ENCODE assay signal across 22 cellular contexts in genomic region chr1:64982134-64982533, GRCh38. TPM values are rescaled to one million over a fixed set of nuclear protein-coding genes. Genes with fewer than 3 reads are reported as not detected.
DNase-seq lines count a peak whose midpoint lies in the region; ATAC-seq and TF ChIP-seq lines count a peak whose summit lies in the region.
"Had no signal": no experiment of that assay in that cellular context is flagged by ENCODE, and none has a peak within 500 bp of the region (broad histone marks: within the 10 kb centered on the region; RNA-seq: fewer than 3 reads in every experiment).

No MANE protein-coding gene starts in this region.

- BruUV-seq in PC-3 (replicated peaks; lab: Mats Ljungman, UMichigan) = no TSS peak

- H3K9me2 ChIP-seq in PC-3 (replicated peaks; ENCODE audit: low read length) (no peaks in the 10 kb centered on the region), hepatocyte (replicated peaks; ENCODE audit: insufficient read depth) (no peaks in the 10 kb centered on the region)

- peak overlapping the region; percentile 66 for H3K4me2 ChIP-seq in PC-3 (ENCODE audit: low read length)
- peak overlapping the region; percentile 4 for H3K4me2 ChIP-seq in hepatocyte

- no peaks in the 10 kb centered on the region for H3K9me3 ChIP-seq in PC-3 (ENCODE audit: low read length)
- no peaks in the 10 kb centered on the region for H3K9me3 ChIP-seq in hepatocyte (ENCODE audit: low read depth)
- H3K9me3 ChIP-seq: SJSA1 had no signal

- 0 out of 2 replicates have a peak, but pooled peaks have one; percentile 9 for ATAC-seq in PC-3
- no peak for ATAC-seq in HG03439 (IDR thresholded peaks at IDR 0.05; ENCODE audit: unreplicated experiment)
- ATAC-seq: activated CD8-positive, alpha-beta T cell treated with anti-CD3 and anti-CD28 coated beads for 36 hours; naive thymus-derived CD8-positive, alpha-beta T cell had no signal

- peak overlapping the region; percentile 63 for H3K9ac ChIP-seq in PC-3 (ENCODE audit: low read length)

- no peaks in the 10 kb centered on the region for H3K27me3 Mint-ChIP-seq in osteocyte (ENCODE audit: unreplicated experiment)
- peaks cover 6% of the 10 kb centered on the region for H3K27me3 Mint-ChIP-seq in activated CD4-positive, alpha-beta T cell treated with anti-CD3 and anti-CD28 coated beads, Interleukin-2, amount 10 ng/mL, durations not matched to agents 24 days and 14 days
- H3K27me3 Mint-ChIP-seq: activated CD8-positive, alpha-beta T cell treated with anti-CD3 and anti-CD28 coated beads for 36 hours; activated T-cell treated with anti-CD3 and anti-CD28 coated beads, Interleukin-2, amount 50 U/mL, for 24 hours; naive thymus-derived CD8-positive, alpha-beta T cell had no signal

- peaks cover 25% of the 10 kb centered on the region for H3K4me1 ChIP-seq in PC-3 (ENCODE audit: insufficient read depth, low read length)
- H3K4me1 ChIP-seq in hepatocyte (ENCODE audit: insufficient read depth) = peaks cover 17% of the 10 kb centered on the region

- H3K9me3 Mint-ChIP-seq in osteocyte (ENCODE audit: unreplicated experiment) = no peaks in the 10 kb centered on the region
- H3K9me3 Mint-ChIP-seq in activated CD4-positive, alpha-beta T cell treated with anti-CD3 and anti-CD28 coated beads, Interleukin-2, amount 10 ng/mL, durations not matched to agents 24 days and 14 days = no peaks in the 10 kb centered on the region
- H3K9me3 Mint-ChIP-seq: activated CD8-positive, alpha-beta T cell treated with anti-CD3 and anti-CD28 coated beads for 36 hours; HFFc6; naive thymus-derived CD8-positive, alpha-beta T cell had no signal

- in situ Hi-C loops in Caki2 (cut with HindIII; ENCODE audit: low pct_unique_long_range_greater_than_20kb, low sequenced_read_pairs) = no loop called here

- H3K27me3 ChIP-seq in PC-3 (ENCODE audit: low read length) = no peaks in the 10 kb centered on the region
- H3K27me3 ChIP-seq in hepatocyte = no peaks in the 10 kb centered on the region
- H3K27me3 ChIP-seq: SJSA1 had no signal

- H3F3A ChIP-seq in PC-3 (ENCODE audit: low read length, unreplicated experiment) = peaks cover 4% of the 10 kb centered on the region

- peak overlapping the region; percentile 81 for H3K27ac Mint-ChIP-seq in osteocyte (ENCODE audit: unreplicated experiment)
- no peak overlapping the region for H3K27ac Mint-ChIP-seq in activated CD4-positive, alpha-beta T cell treated with anti-CD3 and anti-CD28 coated beads, Interleukin-2, amount 10 ng/mL, durations not matched to agents 24 days and 14 days
- H3K27ac Mint-ChIP-seq: activated CD8-positive, alpha-beta T cell treated with anti-CD3 and anti-CD28 coated beads for 36 hours; activated T-cell treated with anti-CD3 and anti-CD28 coated beads, Interleukin-2, amount 50 U/mL, for 24 hours had no signal

- peaks cover 2% of the 10 kb centered on the region for H3K36me3 Mint-ChIP-seq in osteocyte (ENCODE audit: unreplicated experiment)
- H3K36me3 Mint-ChIP-seq in activated CD4-positive, alpha-beta T cell treated with anti-CD3 and anti-CD28 coated beads, Interleukin-2, amount 10 ng/mL, durations not matched to agents 24 days and 14 days (ENCODE audit: low read depth) = no peaks in the 10 kb centered on the region
- H3K36me3 Mint-ChIP-seq: naive thymus-derived CD8-positive, alpha-beta T cell had no signal

- H3K4me3 ChIP-seq in PC-3 (ENCODE audit: low read length) (peak overlapping the region; percentile 20; the same call in 1 of the 2 replicates), hepatocyte (no peak overlapping the region)
- H3K4me3 ChIP-seq: lung, SJSA1 had no signal

- POLR2A ChIA-PET in PC-3 (lab: Charles Lee; ENCODE audit: unreplicated experiment) = no interaction called here

- TF ChIP-seq CTCF in PC-3 (conservative IDR thresholded peaks at IDR 0.05; ENCODE audit: low read depth, low read length) (no peak), hepatocyte (IDR thresholded peaks at IDR 0.05; ENCODE audit: poor library complexity) (no peak), osteocyte (IDR thresholded peaks at IDR 0.05) (no peak)

- CTCF ChIA-PET in PC-3 (lab: Charles Lee) = no interaction called here

- DNase-seq in Caki2 (ENCODE audit: low read depth) (peak; percentile 58), PC-3 (peak; percentile 66), hepatocyte (ENCODE audit: low spot score) (no peak), osteocyte (ENCODE audit: extremely low spot score, unreplicated experiment) (no peak), NCI-H1694 treated with DMSO at 0.1 percent for 48 hours (lab: John Stamatoyannopoulos, UW) (no peak), superior temporal gyrus (ENCODE audit: extremely low spot score) (no peak)
- no peak for DNase-seq in activated CD4-positive, alpha-beta T cell treated with anti-CD3 and anti-CD28 coated beads, Interleukin-2, amount 10 ng/mL, durations not matched to agents 24 days and 14 days
- DNase-seq: activated CD8-positive, alpha-beta T cell treated with anti-CD3 and anti-CD28 coated beads for 36 hours; activated naive CD4-positive, alpha-beta T cell treated with Interleukin-2 at 50 U/mL for 16 hours; activated T-cell treated with anti-CD3 and anti-CD28 coated beads, Interleukin-2, amount 50 U/mL, for 24 hours; amygdala; effector CD4-positive, alpha-beta T cell; HFFc6; KBM-7; naive thymus-derived CD8-positive, alpha-beta T cell; NCI-H2081 treated with DMSO at 0.1 percent for 48 hours; NCI-H524 treated with DMSO at 0.1 percent for 48 hours; stimulated activated CD4-positive, alpha-beta T cell treated with anti-CD3 and anti-CD28 coated beads, Interleukin-4, amount 100 ng/mL, for 1 hour; T-helper 2 cell had no signal

- H3K4me3 Mint-ChIP-seq in osteocyte (ENCODE audit: unreplicated experiment) = no peak overlapping the region
- no peak overlapping the region for H3K4me3 Mint-ChIP-seq in activated CD4-positive, alpha-beta T cell treated with anti-CD3 and anti-CD28 coated beads, Interleukin-2, amount 10 ng/mL, durations not matched to agents 24 days and 14 days
- H3K4me3 Mint-ChIP-seq: activated CD8-positive, alpha-beta T cell treated with anti-CD3 and anti-CD28 coated beads for 36 hours; activated T-cell treated with anti-CD3 and anti-CD28 coated beads, Interleukin-2, amount 50 U/mL, for 24 hours; HFFc6; naive thymus-derived CD8-positive, alpha-beta T cell had no signal

- H3K4me1 Mint-ChIP-seq in osteocyte (ENCODE audit: unreplicated experiment) = peaks cover 16% of the 10 kb centered on the region
- H3K4me1 Mint-ChIP-seq in activated CD4-positive, alpha-beta T cell treated with anti-CD3 and anti-CD28 coated beads, Interleukin-2, amount 10 ng/mL, durations not matched to agents 24 days and 14 days = peaks cover 11% of the 10 kb centered on the region

- WGBS in hepatocyte (ENCODE audit: low lambda C conversion rate, missing lambda C conversion rate) = 63% methylated on average over 3 of the region's 3 CpGs

- H3K27ac ChIP-seq in PC-3 (ENCODE audit: low read length) (peak overlapping the region; percentile 96), hepatocyte (peak overlapping the region; percentile 59)
- H3K27ac ChIP-seq: SJSA1 had no signal

- no peaks in the 10 kb centered on the region for H4K20me1 ChIP-seq in PC-3 (ENCODE audit: low read length)
- no peaks in the 10 kb centered on the region for H4K20me1 ChIP-seq in hepatocyte (ENCODE audit: insufficient read depth, poor library complexity, severe bottlenecking)

- H3K36me3 ChIP-seq in PC-3 (ENCODE audit: low read depth, low read length) = no peaks in the 10 kb centered on the region
- H3K36me3 ChIP-seq in hepatocyte (replicated peaks; ENCODE audit: insufficient read depth, low read depth) = no peaks in the 10 kb centered on the region
- H3K36me3 ChIP-seq: SJSA1 had no signal

- H2AFZ ChIP-seq in PC-3 (ENCODE audit: low read length) (no peak overlapping the region), hepatocyte (no peak overlapping the region)

- intact Hi-C loops in PC-3 (cut with micrococcal nuclease) = no loop called here
- intact Hi-C loops in activated CD4-positive, alpha-beta T cell treated with anti-CD3 and anti-CD28 coated beads, Interleukin-2, amount 10 ng/mL, durations not matched to agents 24 days and 14 days (cut with micrococcal nuclease) = no loop called here

- H3K79me2 ChIP-seq in PC-3 (ENCODE audit: low read length) (no peaks in the 10 kb centered on the region), hepatocyte (no peaks in the 10 kb centered on the region)

RNA-seq across cellular contexts. Expression of gene JAK1, which starts 15.8 kb away (rescaled TPM):
- not detected in 2 replicates for total RNA-seq in Caki2 (2014; rRNA removed; shearing (Covaris generic); ENCODE audit: low replicate concordance)
- total RNA-seq in PC-3 (2014; rRNA removed) (44.1 and 52.2 TPM in 2 replicates), hepatocyte (102 and 104 TPM in 2 replicates), osteocyte (103 TPM in 2 replicates)
- polyA plus RNA-seq in hepatocyte = 60.2 and 63.5 TPM in 2 replicates
- 86.5 and 86.6 TPM in 2 replicates for total RNA-seq in activated CD4-positive, alpha-beta T cell treated with anti-CD3 and anti-CD28 coated beads, Interleukin-2, amount 10 ng/mL, durations not matched to agents 24 days and 14 days

Comparison
In these comparisons a context has a peak if more than half of its experiments do, and no peak if none do; other contexts are left out.
1. DNase-seq: peak in Caki2 (single experiment) and PC-3 (single experiment); none in hepatocyte (single experiment), osteocyte (single experiment), NCI-H1694 treated with DMSO at 0.1 percent for 48 hours (single experiment), activated CD4-positive, alpha-beta T cell treated with anti-CD3 and anti-CD28 coated beads, Interleukin-2, amount 10 ng/mL, durations not matched to agents 24 days and 14 days (single experiment) and superior temporal gyrus (single experiment).
2. RNA of gene JAK1, which starts 15.8 kb away (total RNA-seq): 103 TPM in osteocyte, 102 to 104 TPM in hepatocyte, 86.5 to 86.6 TPM in activated CD4-positive, alpha-beta T cell treated with anti-CD3 and anti-CD28 coated beads, Interleukin-2, amount 10 ng/mL, durations not matched to agents 24 days and 14 days and 44.1 to 52.2 TPM in PC-3; not detected in Caki2; every median in the first group is over 10 times any median in the second.